In genomic region chr9:7346144-7346543, GRCh38 we compare ENCODE assay signal across 19 cellular contexts.
DNase-seq lines count a peak whose midpoint lies in the region; ATAC-seq, FAIRE-seq and TF ChIP-seq lines count a peak whose summit lies in the region.
"Had no signal": no experiment of that assay in that cellular context is flagged by ENCODE, and none has a peak within 500 bp of the region (broad histone marks: within the 10 kb centered on the region; RNA-seq: fewer than 3 reads in every experiment).

No MANE protein-coding gene starts in this region.

- intact Hi-C loops in HepG2 (cut with micrococcal nuclease; ENCODE audit: unreplicated experiment): no loop called here
- intact Hi-C loops in right lobe of liver (cut with DNase I): no loop called here
- intact Hi-C loops in PC-9 (cut with micrococcal nuclease; ENCODE audit: unreplicated experiment): no loop called here
- intact Hi-C loops in K562 (cut with micrococcal nuclease): no loop called here

- in situ Hi-C loops in HepG2 (cut with HindIII; ENCODE audit: extremely low pct_ligation_motif_present, low pct_unique_long_range_greater_than_20kb) (no loop called here), K562 (cut with MboI) (no loop called here)

- H3K4me1 ChIP-seq in HepG2 (ENCODE audit: insufficient read depth, low read length) (no peaks in the 10 kb centered on the region), right lobe of liver (no peaks in the 10 kb centered on the region), PC-9 (replicated peaks; ENCODE audit: insufficient read depth) (no peaks in the 10 kb centered on the region), K562 (replicated peaks in 1 of 2; ENCODE audit: control insufficient read depth in 2 of 2, insufficient read depth in 2 of 2, low read length in 2 of 2) (no peaks in the 10 kb centered on the region)
- H3K4me1 ChIP-seq: Caco-2 had no signal

- H4K20me1 ChIP-seq in HepG2 (ENCODE audit: insufficient read depth, low read length) (no peaks in the 10 kb centered on the region), PC-9 (ENCODE audit: insufficient read depth) (no peaks in the 10 kb centered on the region), K562 (replicated peaks; ENCODE audit: control insufficient read depth, insufficient read depth, low read length) (no peaks in the 10 kb centered on the region)

- H3K9me2 ChIP-seq in PC-9 (ENCODE audit: insufficient read depth): no peaks in the 10 kb centered on the region

- H3K9ac ChIP-seq in HepG2 (ENCODE audit: insufficient read depth, low read depth, low read length): no peak overlapping the region
- H3K9ac ChIP-seq in K562 (ENCODE audit: insufficient read depth in 1 of 2, low read depth in 2 of 2, low read length in 2 of 2): no peak overlapping the region

- H3K36me3 ChIP-seq in HepG2 (replicated peaks in 1 of 2; ENCODE audit: control insufficient read depth in 1 of 2, insufficient read depth in 2 of 2, low read length in 2 of 2): no peaks in the 10 kb centered on the region
- no peaks in the 10 kb centered on the region for H3K36me3 ChIP-seq in right lobe of liver
- no peaks in the 10 kb centered on the region for H3K36me3 ChIP-seq in PC-9 (ENCODE audit: low read depth)
- no peaks in the 10 kb centered on the region for H3K36me3 ChIP-seq in K562 (ENCODE audit: control insufficient read depth, insufficient read depth, low read length)

- no peak overlapping the region for H3K27ac Mint-ChIP-seq in T-helper 17 cell
- H3K27ac Mint-ChIP-seq: CD4-positive, alpha-beta memory T cell; GM23338; H9 had no signal

- H3K27ac ChIP-seq in HepG2 (ENCODE audit: extremely low read length, insufficient read depth, low read length): no peak overlapping the region
- H3K27ac ChIP-seq in right lobe of liver: no peak overlapping the region
- H3K27ac ChIP-seq in PC-9: no peak overlapping the region
- H3K27ac ChIP-seq in K562 (ENCODE audit: extremely low read depth, low read depth, low read length): no peak overlapping the region

- peaks cover 10% of the 10 kb centered on the region; the same call in 1 of the 2 replicates for H3K9me3 ChIP-seq in HepG2 (ENCODE audit: low read length)
- no peaks in the 10 kb centered on the region for H3K9me3 ChIP-seq in right lobe of liver
- no peaks in the 10 kb centered on the region; the same call in 1 of the 2 replicates for H3K9me3 ChIP-seq in PC-9 (ENCODE audit: insufficient read depth, low read depth)
- H3K9me3 ChIP-seq in K562 (replicated peaks; ENCODE audit: control insufficient read depth, insufficient read depth, low read depth, low read length): no peaks in the 10 kb centered on the region
- no peaks in the 10 kb centered on the region for H3K9me3 ChIP-seq in T-helper 17 cell (ENCODE audit: control insufficient read depth, low read length, poor library complexity, severe bottlenecking)
- H3K9me3 ChIP-seq: Caco-2 had no signal

- no peak overlapping the region for H3K4me3 Mint-ChIP-seq in T-helper 17 cell
- H3K4me3 Mint-ChIP-seq: CD4-positive, alpha-beta memory T cell; GM23338; H9 had no signal

- FAIRE-seq in HepG2 (lab: Jason Lieb, UNC): no peak
- no peak for FAIRE-seq in K562 (lab: Jason Lieb, UNC)
- FAIRE-seq: GM12878, GM19239 had no signal

- no peak for TF ChIP-seq RAD21 in HepG2 (CRISPR knock-in tag; IDR thresholded peaks at IDR 0.05)
- TF ChIP-seq RAD21 in K562 (CRISPR knock-in tag; conservative IDR thresholded peaks at IDR 0.05 in 1 of 2, IDR thresholded peaks at IDR 0.05 in 1 of 2): no peak

- no peaks in the 10 kb centered on the region for H3K79me2 ChIP-seq in HepG2 (ENCODE audit: insufficient read depth, low read length)
- no peaks in the 10 kb centered on the region for H3K79me2 ChIP-seq in PC-9 (ENCODE audit: low read depth)
- no peaks in the 10 kb centered on the region for H3K79me2 ChIP-seq in K562 (ENCODE audit: control insufficient read depth, insufficient read depth, low read length)

- TF ChIP-seq EP300 in HepG2 (IDR thresholded peaks at IDR 0.05; ENCODE audit: low read depth in 2 of 2, low read length in 2 of 2): no peak
- no peak for TF ChIP-seq EP300 in HepG2 (CRISPR knock-in tag; IDR thresholded peaks at IDR 0.05; ENCODE audit: borderline replicate concordance)
- no peak for TF ChIP-seq EP300 in K562 (IDR thresholded peaks at IDR 0.05; ENCODE audit: low read length)

- POLR2A ChIA-PET in HepG2 (lab: Yijun Ruan, JAX): no interaction called here
- POLR2A ChIA-PET in PC-9 (lab: Charles Lee; ENCODE audit: unreplicated experiment): no interaction called here
- POLR2A ChIA-PET in K562 (lab: Yijun Ruan, JAX): no interaction called here

- H3K4me3 ChIP-seq in HepG2 (replicated peaks in 1 of 3; ENCODE audit: insufficient read depth in 1 of 3, low read depth in 2 of 3, low read length in 3 of 3) (no peak overlapping the region), right lobe of liver (no peak overlapping the region), PC-9 (no peak overlapping the region), K562 (no peak overlapping the region)
- H3K4me3 ChIP-seq: GM12878, GM23338 had no signal

- peaks cover 12% of the 10 kb centered on the region for H3K27me3 Mint-ChIP-seq in T-helper 17 cell

- no TSS peak for BruUV-seq in HepG2 (replicated peaks; lab: Mats Ljungman, UMichigan)
- BruUV-seq in PC-9 (replicated peaks; lab: Mats Ljungman, UMichigan): no TSS peak
- no TSS peak for BruUV-seq in K562 (replicated peaks; lab: Mats Ljungman, UMichigan)

- CTCF ChIA-PET in HepG2 (lab: Yijun Ruan, JAX; ENCODE audit: low intra/inter-chr PET ratio, low total read pairs): no interaction called here
- CTCF ChIA-PET in PC-9 (lab: Charles Lee): no interaction called here
- CTCF ChIA-PET in K562 (lab: Yijun Ruan, JAX; ENCODE audit: low intra/inter-chr PET ratio): no interaction called here

- DNase-seq in HepG2 (ENCODE audit: low spot score) (no peak), right lobe of liver (no peak), PC-9 (no peak), K562 (ENCODE audit: extremely low read depth in 1 of 4, low spot score in 3 of 4) (no peak), COLO829 (ENCODE audit: low spot score) (no peak), T-helper 17 cell (no peak)
- no peak for DNase-seq in activated CD4-positive, alpha-beta T cell treated with anti-CD3 and anti-CD28 coated beads for 4 hours
- DNase-seq: 8988T; C1 segment of cervical spinal cord; Caco-2; CD4-positive, alpha-beta memory T cell; DMS153; EL; GDM1; H9 had no signal

- no peaks in the 10 kb centered on the region for H3K9me1 ChIP-seq in K562 (ENCODE audit: control insufficient read depth, insufficient read depth, low read length)

- no peaks in the 10 kb centered on the region for H3F3A ChIP-seq in PC-9 (ENCODE audit: insufficient read depth, low read depth)

- no peak for ATAC-seq in HepG2
- no peak for ATAC-seq in right lobe of liver
- ATAC-seq in K562: no peak
- no peak for ATAC-seq in T-helper 17 cell
- ATAC-seq: GM12878, GM23338, HCT116 had no signal

- no peaks in the 10 kb centered on the region for H3K36me3 Mint-ChIP-seq in T-helper 17 cell (ENCODE audit: low read depth)
- H3K36me3 Mint-ChIP-seq: CD4-positive, alpha-beta memory T cell had no signal

- H3K4me2 ChIP-seq in HepG2 (ENCODE audit: low read depth, low read length) (no peak overlapping the region), PC-9 (0 out of 2 replicates have a peak overlapping the region, but pooled peaks have one; percentile 23), K562 (ENCODE audit: insufficient read depth, low read length) (no peak overlapping the region)
- H3K4me2 ChIP-seq: GM23338 had no signal

- 0% methylated on average over 6 of the region's 6 CpGs for WGBS in HepG2 (ENCODE audit: low lambda C conversion rate)
- WGBS in right lobe of liver (ENCODE audit: insufficient coverage, low coverage, low lambda C conversion rate, missing lambda C conversion rate): 70% methylated on average over 6 of the region's 6 CpGs
- 0% methylated on average over 6 of the region's 6 CpGs for WGBS in K562 (ENCODE audit: insufficient coverage, low coverage, missing lambda C conversion rate)

- H3K27me3 ChIP-seq in HepG2 (ENCODE audit: control insufficient read depth in 1 of 2, insufficient read depth in 2 of 2, low read length in 2 of 2) (no peaks in the 10 kb centered on the region), right lobe of liver (no peaks in the 10 kb centered on the region), PC-9 (ENCODE audit: insufficient read depth, low read depth) (peaks cover 6% of the 10 kb centered on the region; the same call in 1 of the 2 replicates), K562 (ENCODE audit: control insufficient read depth in 2 of 2, insufficient read depth in 2 of 2, low read length in 2 of 2) (no peaks in the 10 kb centered on the region)

- H2AFZ ChIP-seq in HepG2 (ENCODE audit: low read length): peak overlapping the region; percentile 54
- no peak overlapping the region for H2AFZ ChIP-seq in PC-9
- H2AFZ ChIP-seq in K562 (ENCODE audit: low read depth, low read length): no peak overlapping the region
- H2AFZ ChIP-seq: GM23338 had no signal

- no peaks in the 10 kb centered on the region for H3K4me1 Mint-ChIP-seq in T-helper 17 cell
- H3K4me1 Mint-ChIP-seq: CD4-positive, alpha-beta memory T cell; GM23338 had no signal

- TF ChIP-seq POLR2A in HepG2 (IDR thresholded peaks at IDR 0.05; ENCODE audit: insufficient read depth in 1 of 2, low read depth in 2 of 2, low read length in 2 of 2) (no peak), right lobe of liver (IDR thresholded peaks at IDR 0.05) (no peak), K562 (conservative IDR thresholded peaks at IDR 0.05) (no peak)

- TF ChIP-seq CTCF in HepG2 (CRISPR knock-in tag; IDR thresholded peaks at IDR 0.05): no peak
- TF ChIP-seq CTCF in right lobe of liver (IDR thresholded peaks at IDR 0.05): no peak
- no peak for TF ChIP-seq CTCF in PC-9 (conservative IDR thresholded peaks at IDR 0.05)
- TF ChIP-seq CTCF in K562 (IDR thresholded peaks at IDR 0.05 in 2 of 3, conservative IDR thresholded peaks at IDR 0.05 in 1 of 3; ENCODE audit: insufficient read depth in 2 of 3, low read depth in 1 of 3, low read length in 3 of 3): no peak

TF ChIP-seq in HepG2, 621 proteins besides CTCF, POLR2A, EP300 and RAD21 (continues in another document):
- TF ChIP-seq ZNF772 (CRISPR knock-in tag; IDR thresholded peaks at IDR 0.05): no peak
- no peak for TF ChIP-seq HMG20B (CRISPR knock-in tag; conservative IDR thresholded peaks at IDR 0.05)
- TF ChIP-seq ASH2L (IDR thresholded peaks at IDR 0.05; ENCODE audit: insufficient read length, low read depth, low read length): no peak
- TF ChIP-seq ONECUT2 (CRISPR knock-in tag; IDR thresholded peaks at IDR 0.05): no peak
- TF ChIP-seq ZBTB38 (CRISPR knock-in tag; IDR thresholded peaks at IDR 0.05): no peak
- TF ChIP-seq NFYC (CRISPR knock-in tag; IDR thresholded peaks at IDR 0.05): no peak
- no peak for TF ChIP-seq KLF13 (CRISPR knock-in tag; IDR thresholded peaks at IDR 0.05)

TF ChIP-seq in K562, 482 proteins besides CTCF, POLR2A, EP300 and RAD21 (continues in another document):
- no peak for TF ChIP-seq CSDE1 (IDR thresholded peaks at IDR 0.05)

Comparison
In these comparisons a context has a peak if more than half of its experiments do, and no peak if none do; other contexts are left out.
1. Of the 241 proteins assayed by ChIP-seq in both HepG2 and K562: peak only in HepG2: none; only in K562: ATF4; in both: none; in neither: 239; mixed calls (peak in some experiments, not most) for 1.